ENCODE assay signal across 24 cellular contexts in the genomic region with DNA sequence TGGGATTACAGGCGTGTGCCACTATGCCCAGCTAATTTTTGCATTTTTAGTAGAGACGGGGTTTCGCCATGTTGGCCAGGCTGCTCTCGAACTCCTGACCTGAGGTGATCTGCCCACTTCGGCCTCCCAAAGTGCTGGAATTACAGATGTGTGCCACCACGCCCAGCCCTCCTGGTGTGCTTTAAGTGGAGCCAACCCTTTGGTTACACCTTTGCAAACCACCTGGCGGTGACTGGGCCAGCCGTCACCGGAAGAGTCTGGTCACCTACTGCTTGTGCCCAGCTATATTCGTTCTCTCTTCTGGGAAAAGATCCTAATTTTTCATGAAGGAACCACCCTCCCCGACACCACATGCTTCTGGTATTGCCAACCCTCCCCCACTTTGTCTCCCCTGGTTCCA. TPM values are rescaled to one million over a fixed set of nuclear protein-coding genes. Genes with fewer than 3 reads are reported as not detected.
A peak's percentile ranks its signal among the peaks of the same experiment; 100 is the strongest.
DNase-seq lines count a peak whose midpoint lies in the region; ATAC-seq, FAIRE-seq and TF ChIP-seq lines count a peak whose summit lies in the region.
"Had no signal": no experiment of that assay in that cellular context is flagged by ENCODE, and none has a peak within 500 bp of the region (broad histone marks: within the 10 kb centered on the region; RNA-seq: fewer than 3 reads in every experiment).

No MANE protein-coding gene starts in this region.

- H2AFZ ChIP-seq in K562 (ENCODE audit: low read depth, low read length) = peak overlapping the region; percentile 85; the same call in 1 of the 2 replicates
- H2AFZ ChIP-seq: GM23338 had no signal

- no peak overlapping the region for H3K27ac Mint-ChIP-seq in endodermal cell
- H3K27ac Mint-ChIP-seq: CD4-positive, alpha-beta memory T cell; HFFc6 had no signal

- H3K9me1 ChIP-seq in K562 (ENCODE audit: control insufficient read depth, insufficient read depth, low read length) = no peaks in the 10 kb centered on the region

- H3K27ac ChIP-seq in K562 (ENCODE audit: extremely low read depth, low read depth, low read length) = no peak overlapping the region
- H3K27ac ChIP-seq in endodermal cell (ENCODE audit: low read depth, low read length) = no peak overlapping the region
- H3K27ac ChIP-seq in upper lobe of right lung = no peak overlapping the region
- H3K27ac ChIP-seq: A549 had no signal

- TF ChIP-seq RAD21 in K562 (CRISPR knock-in tag; conservative IDR thresholded peaks at IDR 0.05 in 1 of 2, IDR thresholded peaks at IDR 0.05 in 1 of 2) = no peak

- no peaks in the 10 kb centered on the region for H4K20me1 ChIP-seq in K562 (replicated peaks; ENCODE audit: control insufficient read depth, insufficient read depth, low read length)

- H3K4me3 Mint-ChIP-seq in endodermal cell = no peak overlapping the region
- H3K4me3 Mint-ChIP-seq: CD4-positive, alpha-beta memory T cell; GM23338; HFFc6 had no signal

- peaks cover 44% of the 10 kb centered on the region for H3K4me1 Mint-ChIP-seq in endodermal cell
- H3K4me1 Mint-ChIP-seq: CD4-positive, alpha-beta memory T cell had no signal

- DNase-seq in K562 (ENCODE audit: extremely low read depth in 1 of 4, low spot score in 3 of 4) (no peak), endodermal cell (peak; percentile 32), posterior vena cava (ENCODE audit: low spot score) (peak; percentile 59), upper lobe of right lung (peak; percentile 29), ACHN (no peak)
- DNase-seq: 8988T; C1 segment of cervical spinal cord; Calu3; CD4-positive, alpha-beta memory T cell; COR-L47; DMS53; DMS79 treated with DMSO at 0.1 percent for 48 hours; GF-D8; HFFc6 had no signal

- H3K4me1 ChIP-seq in K562 (replicated peaks in 1 of 2; ENCODE audit: control insufficient read depth in 2 of 2, insufficient read depth in 2 of 2, low read length in 2 of 2) (peaks cover 15 to 23% of the 10 kb centered on the region in 2 experiments; a peak in 4 of 5 replicates), endodermal cell (ENCODE audit: control insufficient read depth, insufficient read depth, low read length) (no peaks in the 10 kb centered on the region), upper lobe of right lung (no peaks in the 10 kb centered on the region)
- H3K4me1 ChIP-seq: A549, HAP-1 had no signal

- BruUV-seq in K562 (replicated peaks; lab: Mats Ljungman, UMichigan) = no TSS peak

- in situ Hi-C loops in K562 (cut with MboI) (no loop called here), ACHN (cut with HindIII; ENCODE audit: low pct_ligation_motif_present, low pct_unique_long_range_greater_than_20kb, low sequenced_read_pairs) (no loop called here)

- H3K4me3 ChIP-seq in K562 (no peak overlapping the region), endodermal cell (ENCODE audit: low read length) (no peak overlapping the region), upper lobe of right lung (no peak overlapping the region)
- H3K4me3 ChIP-seq: A549, GM23338, HAP-1 had no signal

- no peaks in the 10 kb centered on the region for H3K36me3 ChIP-seq in K562 (ENCODE audit: control insufficient read depth, insufficient read depth, low read length)
- H3K36me3 ChIP-seq in endodermal cell (ENCODE audit: control insufficient read depth, insufficient read depth, low read length) = no peaks in the 10 kb centered on the region
- H3K36me3 ChIP-seq in upper lobe of right lung = no peaks in the 10 kb centered on the region
- H3K36me3 ChIP-seq: HAP-1 had no signal

- H3K9me3 ChIP-seq in K562 (replicated peaks; ENCODE audit: control insufficient read depth, insufficient read depth, low read depth, low read length) = no peaks in the 10 kb centered on the region
- H3K9me3 ChIP-seq in endodermal cell (ENCODE audit: control insufficient read depth, low read length) = no peaks in the 10 kb centered on the region
- no peaks in the 10 kb centered on the region for H3K9me3 ChIP-seq in upper lobe of right lung
- H3K9me3 ChIP-seq: HAP-1 had no signal

- CTCF ChIA-PET in K562 (lab: Yijun Ruan, JAX; ENCODE audit: low intra/inter-chr PET ratio) = no interaction called here

- intact Hi-C loops in K562 (cut with micrococcal nuclease) = loop anchor here (5.0 kb wide), 2 partner anchors 272 to 317 kb away; no protein-coding TSS in a partner anchor
- intact Hi-C loops in posterior vena cava (cut with DNase I) = loop anchor here in 1 of 2 donors (5.0 kb wide), 1 partner anchor 272 kb away; no protein-coding TSS in a partner anchor
- intact Hi-C loops in upper lobe of right lung (cut with DNase I) = no loop called here

- no peaks in the 10 kb centered on the region for H3K27me3 Mint-ChIP-seq in endodermal cell (ENCODE audit: insufficient read depth)

- H3K9ac ChIP-seq in K562 (ENCODE audit: insufficient read depth in 1 of 2, low read depth in 2 of 2, low read length in 2 of 2) = no peak overlapping the region
- H3K9ac ChIP-seq in endodermal cell (ENCODE audit: extremely low read depth, low read length, poor library complexity, severe bottlenecking) = no peak overlapping the region

- FAIRE-seq in K562 (lab: Jason Lieb, UNC) = no peak
- FAIRE-seq: A549, GM12891, GM18507, H54 had no signal

- peaks cover 26% of the 10 kb centered on the region for H3K36me3 Mint-ChIP-seq in endodermal cell (ENCODE audit: low read depth)
- H3K36me3 Mint-ChIP-seq: CD4-positive, alpha-beta memory T cell had no signal

- H3K79me2 ChIP-seq in K562 (ENCODE audit: control insufficient read depth, insufficient read depth, low read length) = no peaks in the 10 kb centered on the region

- TF ChIP-seq POLR2A in K562 (conservative IDR thresholded peaks at IDR 0.05) = no peak

- no peak for TF ChIP-seq EP300 in K562 (IDR thresholded peaks at IDR 0.05; ENCODE audit: low read length)

- WGBS in K562 (ENCODE audit: insufficient coverage, low coverage, missing lambda C conversion rate) = 77% methylated on average over 7 of the region's 11 CpGs
- WGBS in endodermal cell (ENCODE audit: insufficient coverage in 1 of 2, insufficient read length in 1 of 2), 2 experiments = 92 to 95% methylated on average over 11 of the region's 11 CpGs

- TF ChIP-seq CTCF in K562 (IDR thresholded peaks at IDR 0.05 in 2 of 3, conservative IDR thresholded peaks at IDR 0.05 in 1 of 3; ENCODE audit: insufficient read depth in 2 of 3, low read depth in 1 of 3, low read length in 3 of 3) = no peak
- no peak for TF ChIP-seq CTCF in endodermal cell (conservative IDR thresholded peaks at IDR 0.05)
- TF ChIP-seq CTCF in upper lobe of right lung (IDR thresholded peaks at IDR 0.05) = no peak

- no peak for ATAC-seq in K562
- ATAC-seq in upper lobe of right lung = no peak
- no peak for ATAC-seq in HG03354 (IDR thresholded peaks at IDR 0.05; ENCODE audit: poor library complexity, severe bottlenecking, unreplicated experiment)
- no peak for ATAC-seq in GM19452 (IDR thresholded peaks at IDR 0.05; ENCODE audit: unreplicated experiment)
- ATAC-seq: A549, GM23338 had no signal

- H3K27me3 ChIP-seq in K562 (ENCODE audit: control insufficient read depth in 2 of 2, insufficient read depth in 2 of 2, low read length in 2 of 2) (peaks cover 2 to 27% of the 10 kb centered on the region in 2 experiments; a peak in 4 of 5 replicates), endodermal cell (ENCODE audit: control insufficient read depth, insufficient read depth, low read length, poor library complexity, severe bottlenecking) (no peaks in the 10 kb centered on the region), upper lobe of right lung (no peaks in the 10 kb centered on the region)

- H3K9me3 Mint-ChIP-seq in endodermal cell = no peaks in the 10 kb centered on the region
- H3K9me3 Mint-ChIP-seq: CD4-positive, alpha-beta memory T cell; GM23338 had no signal

- POLR2A ChIA-PET in K562 (lab: Yijun Ruan, JAX) = interaction anchor here (1.4 kb wide), 1 partner anchor 342 kb away, joined by 3 read pairs; no protein-coding TSS in a partner anchor

- H3K4me2 ChIP-seq in K562 (ENCODE audit: insufficient read depth, low read length) = no peak overlapping the region
- H3K4me2 ChIP-seq: A549, GM23338 had no signal

TF ChIP-seq in K562, 482 proteins besides CTCF, POLR2A, EP300 and RAD21:
- TF ChIP-seq RBM15 (IDR thresholded peaks at IDR 0.05; ENCODE audit: insufficient read depth, low read length) (no peak), GABPB1 (CRISPR knock-in tag; IDR thresholded peaks at IDR 0.05) (no peak), POLR2H (tag; IDR thresholded peaks at IDR 0.05; ENCODE audit: low read depth) (no peak), ZNF239 (CRISPR knock-in tag; IDR thresholded peaks at IDR 0.05) (no peak)
- TF ChIP-seq, protein P1, sequence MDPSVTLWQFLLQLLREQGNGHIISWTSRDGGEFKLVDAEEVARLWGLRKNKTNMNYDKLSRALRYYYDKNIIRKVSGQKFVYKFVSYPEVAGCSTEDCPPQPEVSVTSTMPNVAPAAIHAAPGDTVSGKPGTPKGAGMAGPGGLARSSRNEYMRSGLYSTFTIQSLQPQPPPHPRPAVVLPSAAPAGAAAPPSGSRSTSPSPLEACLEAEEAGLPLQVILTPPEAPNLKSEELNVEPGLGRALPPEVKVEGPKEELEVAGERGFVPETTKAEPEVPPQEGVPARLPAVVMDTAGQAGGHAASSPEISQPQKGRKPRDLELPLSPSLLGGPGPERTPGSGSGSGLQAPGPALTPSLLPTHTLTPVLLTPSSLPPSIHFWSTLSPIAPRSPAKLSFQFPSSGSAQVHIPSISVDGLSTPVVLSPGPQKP (CRISPR knock-in tag; IDR thresholded peaks at IDR 0.05) = no peak

RNA-seq across cellular contexts. Expression of gene COL23A1, which starts 35.9 kb away (rescaled TPM):
- total RNA-seq in K562 (2011; cell fraction: chromatin; rRNA removed; ENCODE audit: low replicate concordance) = not detected in 2 replicates
- not detected in 2 replicates for total RNA-seq in K562 (2011; cell fraction: nucleolus; rRNA removed)
- not detected in 2 replicates for total RNA-seq in K562 (2011; cell fraction: nucleoplasm; rRNA removed)
- total RNA-seq in K562 (2014; rRNA removed) = not detected in 2 replicates
- total RNA-seq in K562 (2014; rRNA removed; fragmentation: Illumina TruSeq; extraction: Trizol) = not detected in 2 replicates
- not detected in 2 replicates for total RNA-seq in K562 (2015; rRNA removed; fragmentation: Illumina TruSeq; extraction: Trizol)
- total RNA-seq in K562 (2021) = 0.09 TPM in 1 of 2 replicates, not detected in the other
- polyA plus RNA-seq in K562 (2011; rRNA removed) = not detected in 2 replicates
- not detected in 2 replicates for polyA plus RNA-seq in K562 (2011; cell fraction: cytosol; rRNA removed)
- polyA plus RNA-seq in K562 (2011; cell fraction: nucleus; rRNA removed) = 0.04 and 0.08 TPM in 2 replicates
- 0.08 and 0.18 TPM in 2 replicates for polyA plus RNA-seq in K562 (2012)
- not detected in 2 replicates for polyA plus RNA-seq in K562 (2014; fragmentation: Illumina TruSeq; extraction: Trizol)
- not detected for polyA plus RNA-seq in K562 (2014; fragmentation: Nextera tagmentation; extraction: Ambion mirVana)
- 0.09 TPM in 1 of 2 replicates, not detected in the other for polyA plus RNA-seq in K562 (2014; rRNA removed)
- not detected in 2 replicates for polyA minus RNA-seq in K562 (2011; rRNA and poly(A)+ RNA removed)
- not detected in 2 replicates for polyA minus RNA-seq in K562 (2011; cell fraction: cytosol; rRNA and poly(A)+ RNA removed)
- 0.13 TPM in 1 of 2 replicates, not detected in the other for polyA minus RNA-seq in K562 (2011; cell fraction: nucleus; rRNA and poly(A)+ RNA removed)
- total RNA-seq in endodermal cell = 10 to 100 TPM; 50.2 to 71.3 TPM
- polyA plus RNA-seq in endodermal cell (2013, experiment 1 of 2) = 11.1 TPM
- 11.1 TPM for polyA plus RNA-seq in endodermal cell (2013, experiment 2 of 2)
- 1 to 10 TPM; 2.0 to 3.0 TPM for total RNA-seq in posterior vena cava
- 2.0 TPM for total RNA-seq in upper lobe of right lung
- total RNA-seq: Calu3, G401, HFFc6 had no signal
- polyA plus RNA-seq: A549; BJ; CD4-positive, alpha-beta memory T cell had no signal

Comparison
In these comparisons a context has a peak if more than half of its experiments do, and no peak if none do; other contexts are left out.
1. DNase-seq: peak in endodermal cell (single experiment), posterior vena cava (single experiment) and upper lobe of right lung (single experiment); none in K562 (0 of 4) and ACHN (single experiment).
2. RNA of gene COL23A1, which starts 35.9 kb away (total RNA-seq): 50.2 to 71.3 TPM in endodermal cell; 2.0 to 3.0 TPM in posterior vena cava, 2.0 TPM in upper lobe of right lung (single experiment) and 0.09 TPM in K562; every median in the first group is over 10 times any median in the second.